Comparison of ENCODE assay signal across 26 cellular contexts in the genomic region with DNA sequence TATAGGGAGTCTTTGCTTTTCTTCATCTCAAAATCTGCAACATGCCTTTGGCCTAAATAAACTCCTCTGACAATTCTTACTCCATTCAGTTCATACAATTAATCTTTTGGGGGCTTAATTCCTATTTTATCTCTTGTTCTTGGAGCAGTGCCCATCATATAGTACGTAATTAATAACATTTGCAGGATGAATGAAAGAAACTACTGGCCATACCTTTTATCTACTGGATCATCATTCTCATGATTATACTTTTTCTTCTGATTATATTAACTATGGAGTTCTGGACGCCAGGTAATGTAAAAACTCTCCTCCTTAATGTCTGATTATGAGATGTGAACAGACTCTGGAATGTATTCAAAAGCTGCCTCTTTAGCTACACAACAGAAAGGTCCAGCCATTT.
"Had no signal": no experiment of that assay in that cellular context is flagged by ENCODE, and none has a peak within 500 bp of the region (broad histone marks: within the 10 kb centered on the region; RNA-seq: fewer than 3 reads in every experiment).

No MANE protein-coding gene starts in this region.

- H3K4me1 ChIP-seq: stomach, suprapubic skin, testis, thyroid gland, tibial artery, tibial nerve, transverse colon, upper lobe of left lung, upper lobe of right lung, uterus, vagina had no signal

- H3K27ac ChIP-seq: stomach, suprapubic skin, testis, thoracic aorta, thyroid gland, tibial artery, tibial nerve, transverse colon, upper lobe of left lung, upper lobe of right lung, uterus, vagina had no signal

- H3K36me3 ChIP-seq: stomach, suprapubic skin, thoracic aorta, thyroid gland, tibial artery, tibial nerve, transverse colon, upper lobe of left lung, upper lobe of right lung, uterus, vagina had no signal

- DNase-seq: stimulated activated CD4-positive, alpha-beta T cell treated with anti-CD3 and anti-CD28 coated beads, Interleukin-2, amount 100 ng/mL, for 48 hours; stimulated activated CD4-positive, alpha-beta T cell treated with anti-CD3 and anti-CD28 coated beads, Interleukin-4, amount 100 ng/mL, for 1 hour; stimulated activated CD4-positive, alpha-beta T cell treated with anti-CD3 and anti-CD28 coated beads, Interleukin-4, amount 100 ng/mL, for 24 hours; stimulated activated CD4-positive, alpha-beta T cell treated with anti-CD3 and anti-CD28 coated beads, Interleukin-4, amount 100 ng/mL, for 4 hours; stimulated activated CD8-positive, alpha-beta memory T cell treated with anti-CD3 and anti-CD28 coated beads, Interleukin-4, amount 100 ng/mL, for 48 hours; stimulated activated naive B cell treated with anti-CD40 and anti-IgM and Interleukin-4, amounts not matched to agents 10 μg/mL and 1 μg/mL and 100 μg/mL, for 72 hours; stimulated activated naive CD4-positive, alpha-beta T cell; stimulated activated naive CD4-positive, alpha-beta T cell treated with Interleukin-2 at 50 U/mL for 16 hours; stimulated activated naive CD8-positive, alpha-beta T cell treated with anti-CD3 and anti-CD28 coated beads, Interleukin-15, amount 100 ng/mL, for 72 hours; stimulated activated naive CD8-positive, alpha-beta T cell treated with anti-CD3 and anti-CD28 coated beads, Interleukin-15, Interleukin-2, amounts not matched to agents 100 U/mL and 50 U/mL, for 24 hours; stomach; substantia nigra; testis; thyroid gland; tibial artery; transverse colon; trophoblast cell; upper lobe of left lung; upper lobe of right lung; uterus had no signal

- H3K27me3 ChIP-seq: stomach, suprapubic skin, testis, thyroid gland, tibial artery, tibial nerve, transverse colon, upper lobe of left lung, upper lobe of right lung, uterus, vagina had no signal

- H3K9me3 ChIP-seq: stomach, suprapubic skin, testis, thoracic aorta, thyroid gland, tibial artery, tibial nerve, transverse colon, upper lobe of left lung, upper lobe of right lung, uterus, vagina had no signal

- ATAC-seq: stimulated activated effector memory CD8-positive, alpha-beta T cell treated with anti-CD3 and anti-CD28 coated beads, Interleukin-12 subunit alpha, Interleukin-12 subunit beta, amount 100 ng/mL, for 72 hours; stimulated activated memory B cell treated with anti-CD40 and anti-IgM and Interleukin-4, amounts not matched to agents 10 μg/mL and 1 μg/mL and 100 μg/mL, for 72 hours; stimulated activated naive B cell treated with anti-CD40 and anti-IgM and Interleukin-4, amounts not matched to agents 10 μg/mL and 1 μg/mL and 100 μg/mL, for 72 hours; stimulated activated naive CD8-positive, alpha-beta T cell treated with anti-CD3 and anti-CD28 coated beads, Interleukin-15, amount 100 ng/mL, for 72 hours; stimulated activated naive CD8-positive, alpha-beta T cell treated with anti-CD3 and anti-CD28 coated beads, Interleukin-15, Interleukin-2, amounts not matched to agents 100 U/mL and 50 U/mL, for 24 hours; upper lobe of right lung had no signal

- H3K4me3 ChIP-seq: stomach, suprapubic skin, testis, thoracic aorta, thyroid gland, tibial artery, tibial nerve, transverse colon, upper lobe of left lung, upper lobe of right lung, uterus, vagina had no signal
